In genomic region chr12:132730353-132730752, GRCh38 we compare ENCODE assay signal across 28 cellular contexts. TPM values are rescaled to one million over a fixed set of nuclear protein-coding genes. Genes with fewer than 3 reads are reported as not detected.
DNase-seq lines count a peak whose midpoint lies in the region; ATAC-seq and TF ChIP-seq lines count a peak whose summit lies in the region.
"Had no signal": no experiment of that assay in that cellular context is flagged by ENCODE, and none has a peak within 500 bp of the region (broad histone marks: within the 10 kb centered on the region; RNA-seq: fewer than 3 reads in every experiment).

No MANE protein-coding gene starts in this region.

- no peaks in the 10 kb centered on the region for H3K27me3 ChIP-seq in DND-41 (ENCODE audit: insufficient read depth, low read length, poor library complexity)
- H3K27me3 ChIP-seq in lower lobe of right lung (ENCODE audit: low read depth) = no peaks in the 10 kb centered on the region
- H3K27me3 ChIP-seq: breast epithelium, esophagus squamous epithelium, gastrocnemius medialis, left lung, pancreas, right atrium auricular region, transverse colon had no signal

- no peak overlapping the region for H3K4me3 Mint-ChIP-seq in activated CD4-positive, alpha-beta T cell treated with anti-CD3 and anti-CD28 coated beads, Interleukin-2, amount 10 ng/mL, durations not matched to agents 24 days and 14 days
- no peak overlapping the region for H3K4me3 Mint-ChIP-seq in activated T-helper 17 cell treated with anti-CD3 and anti-CD28 coated beads, Interleukin-2, amount 50 U/mL, for 72 hours
- H3K4me3 Mint-ChIP-seq: activated T-helper 1 cell treated with anti-CD3 and anti-CD28 coated beads, Interleukin-12 subunit alpha, Interleukin-12 subunit beta, Interleukin-2, Interleukin-4 antibody, amounts not matched to agents 30 ng/mL and 10 ng/mL and 1 ng/mL, durations not matched to agents 14 hours and 24 hours and 36 hours; CD4-positive, alpha-beta T cell; immature natural killer cell; mesothelial cell of epicardium; natural killer cell had no signal

- H3K27me3 Mint-ChIP-seq in activated CD4-positive, alpha-beta T cell treated with anti-CD3 and anti-CD28 coated beads, Interleukin-2, amount 10 ng/mL, durations not matched to agents 24 days and 14 days = no peaks in the 10 kb centered on the region
- H3K27me3 Mint-ChIP-seq in activated T-helper 17 cell treated with anti-CD3 and anti-CD28 coated beads, Interleukin-2, amount 50 U/mL, for 72 hours = no peaks in the 10 kb centered on the region
- H3K27me3 Mint-ChIP-seq: CD4-positive, alpha-beta T cell; IgD-negative memory B cell had no signal

- peaks cover 4% of the 10 kb centered on the region for H3K4me1 Mint-ChIP-seq in activated CD4-positive, alpha-beta T cell treated with anti-CD3 and anti-CD28 coated beads, Interleukin-2, amount 10 ng/mL, durations not matched to agents 24 days and 14 days
- peaks cover 13% of the 10 kb centered on the region for H3K4me1 Mint-ChIP-seq in activated T-helper 17 cell treated with anti-CD3 and anti-CD28 coated beads, Interleukin-2, amount 50 U/mL, for 72 hours
- H3K4me1 Mint-ChIP-seq: mesothelial cell of epicardium had no signal

- peaks cover 96% of the 10 kb centered on the region for H3K36me3 ChIP-seq in DND-41 (ENCODE audit: insufficient read depth, low read length)
- peaks cover 84% of the 10 kb centered on the region for H3K36me3 ChIP-seq in lower lobe of right lung
- H3K36me3 ChIP-seq: breast epithelium had no signal

- no peaks in the 10 kb centered on the region for H3K4me1 ChIP-seq in DND-41 (ENCODE audit: insufficient read depth, low read length)
- H3K4me1 ChIP-seq in lower lobe of right lung = no peaks in the 10 kb centered on the region
- H3K4me1 ChIP-seq: breast epithelium, esophagus squamous epithelium, gastrocnemius medialis, left lung, pancreas, right atrium auricular region, transverse colon had no signal

- no peaks in the 10 kb centered on the region for H3K9me3 Mint-ChIP-seq in activated CD4-positive, alpha-beta T cell treated with anti-CD3 and anti-CD28 coated beads, Interleukin-2, amount 10 ng/mL, durations not matched to agents 24 days and 14 days
- H3K9me3 Mint-ChIP-seq in activated T-helper 17 cell treated with anti-CD3 and anti-CD28 coated beads, Interleukin-2, amount 50 U/mL, for 72 hours = no peaks in the 10 kb centered on the region
- H3K9me3 Mint-ChIP-seq: CD4-positive, alpha-beta T cell; immature natural killer cell; mesothelial cell of epicardium; natural killer cell had no signal

- H3K27ac Mint-ChIP-seq in activated CD4-positive, alpha-beta T cell treated with anti-CD3 and anti-CD28 coated beads, Interleukin-2, amount 10 ng/mL, durations not matched to agents 24 days and 14 days = peak overlapping the region; percentile 45
- peak overlapping the region; percentile 46 for H3K27ac Mint-ChIP-seq in activated T-helper 17 cell treated with anti-CD3 and anti-CD28 coated beads, Interleukin-2, amount 50 U/mL, for 72 hours
- H3K27ac Mint-ChIP-seq: CD4-positive, alpha-beta T cell; IgD-negative memory B cell; mesothelial cell of epicardium had no signal

- ATAC-seq in DND-41 (ENCODE audit: insufficient read depth, low read depth) (peak; percentile 6; the same call in 1 of the 3 replicates), lower lobe of right lung (no peak), HG03135 (IDR thresholded peaks at IDR 0.05; ENCODE audit: unreplicated experiment) (no peak), GM19023 (IDR thresholded peaks at IDR 0.05; ENCODE audit: unreplicated experiment) (no peak)
- ATAC-seq in activated T-helper 17 cell treated with anti-CD3 and anti-CD28 coated beads, Interleukin-2, amount 50 U/mL, for 72 hours (replicated peaks) = no peak
- ATAC-seq: gastrocnemius medialis, left lung, natural killer cell had no signal

- H3K4me2 ChIP-seq in DND-41 (ENCODE audit: insufficient read depth, low read length) = no peak overlapping the region

- peaks cover 83% of the 10 kb centered on the region for H3K36me3 Mint-ChIP-seq in activated CD4-positive, alpha-beta T cell treated with anti-CD3 and anti-CD28 coated beads, Interleukin-2, amount 10 ng/mL, durations not matched to agents 24 days and 14 days (ENCODE audit: low read depth)
- H3K36me3 Mint-ChIP-seq in activated T-helper 17 cell treated with anti-CD3 and anti-CD28 coated beads, Interleukin-2, amount 50 U/mL, for 72 hours (ENCODE audit: low read depth) = peaks cover 100% of the 10 kb centered on the region

- TF ChIP-seq CTCF in DND-41 (IDR thresholded peaks at IDR 0.05; ENCODE audit: borderline replicate concordance, extremely low read depth, low read length, poor library complexity, severe bottlenecking) = no peak
- TF ChIP-seq CTCF in lower lobe of right lung (IDR thresholded peaks at IDR 0.05) = no peak

- H2AFZ ChIP-seq in DND-41 (ENCODE audit: low read depth, low read length) = no peak overlapping the region

- no peak for DNase-seq in activated CD4-positive, alpha-beta T cell treated with anti-CD3 and anti-CD28 coated beads, Interleukin-2, amount 10 ng/mL, durations not matched to agents 24 days and 14 days
- DNase-seq in activated CD4-positive, alpha-beta T cell treated with anti-CD3 and anti-CD28 coated beads, Interleukin-2, amount 50 U/mL, for 4 hours = no peak
- DNase-seq in DND-41 (no peak), lower lobe of right lung (peak; percentile 4), NCI-H1694 (lab: John Stamatoyannopoulos, UW) (no peak)
- DNase-seq: 8988T; activated CD4-positive, alpha-beta T cell treated with anti-CD3 and anti-CD28 coated beads for 1 hour; CD4-positive, alpha-beta T cell; esophagus squamous epithelium; gastrocnemius medialis; hippocampal formation; immature natural killer cell; natural killer cell; NCI-H2081; NCI-H345; pancreas; stimulated activated CD4-positive, alpha-beta T cell treated with anti-CD3 and anti-CD28 coated beads, Interleukin-12 subunit alpha, Interleukin-12 subunit beta, amount 100 ng/mL, for 4 hours; transverse colon had no signal

- H3K79me2 ChIP-seq in DND-41 (ENCODE audit: insufficient read depth, low read length) = peaks cover 7% of the 10 kb centered on the region

- no peaks in the 10 kb centered on the region for H3K9me3 ChIP-seq in DND-41 (ENCODE audit: insufficient read depth, low read length, severe bottlenecking)
- no peaks in the 10 kb centered on the region for H3K9me3 ChIP-seq in lower lobe of right lung
- H3K9me3 ChIP-seq: breast epithelium, esophagus squamous epithelium, gastrocnemius medialis, left lung, pancreas, right atrium auricular region, transverse colon had no signal

- intact Hi-C loops in activated CD4-positive, alpha-beta T cell treated with anti-CD3 and anti-CD28 coated beads, Interleukin-2, amount 10 ng/mL, durations not matched to agents 24 days and 14 days (cut with micrococcal nuclease) = no loop called here
- intact Hi-C loops in lower lobe of right lung (cut with DNase I) = no loop called here

- H3K9ac ChIP-seq in DND-41 (ENCODE audit: low read depth, low read length) = no peak overlapping the region

- peaks cover 33% of the 10 kb centered on the region for H4K20me1 ChIP-seq in DND-41 (ENCODE audit: insufficient read depth, low read length)

- H3K27ac ChIP-seq in DND-41 (ENCODE audit: low read length) (no peak overlapping the region), lower lobe of right lung (no peak overlapping the region)
- H3K27ac ChIP-seq: breast epithelium, coronary artery, esophagus squamous epithelium, gastrocnemius medialis, left lung, pancreas, right atrium auricular region, transverse colon had no signal

- H3K4me3 ChIP-seq in DND-41 (ENCODE audit: low read depth in 1 of 2, low read length in 2 of 2) = no peak overlapping the region
- no peak overlapping the region for H3K4me3 ChIP-seq in lower lobe of right lung
- H3K4me3 ChIP-seq: breast epithelium, coronary artery, esophagus squamous epithelium, gastrocnemius medialis, left lung, pancreas, right atrium auricular region, transverse colon had no signal

RNA-seq across cellular contexts. Expression of gene PGAM5, which starts 19.7 kb away (rescaled TPM):
- 104 and 110 TPM in 2 replicates for total RNA-seq in activated CD4-positive, alpha-beta T cell treated with anti-CD3 and anti-CD28 coated beads, Interleukin-2, amount 10 ng/mL, durations not matched to agents 24 days and 14 days
- total RNA-seq in activated T-helper 17 cell treated with anti-CD3 and anti-CD28 coated beads, Interleukin-2, amount 50 U/mL, for 72 hours = 10 to 100 TPM; 38.4 to 94.7 TPM
- 21.7 TPM for total RNA-seq in lower lobe of right lung

RNA-seq across cellular contexts. Expression of gene ANKLE2, which starts 31.3 kb away (rescaled TPM):
- 137 and 155 TPM in 2 replicates for total RNA-seq in activated CD4-positive, alpha-beta T cell treated with anti-CD3 and anti-CD28 coated beads, Interleukin-2, amount 10 ng/mL, durations not matched to agents 24 days and 14 days
- total RNA-seq in activated T-helper 17 cell treated with anti-CD3 and anti-CD28 coated beads, Interleukin-2, amount 50 U/mL, for 72 hours = 100 to 1,000 TPM; 118 to 160 TPM
- 49.6 TPM for total RNA-seq in lower lobe of right lung

RNA-seq across cellular contexts. Expression of gene PXMP2, which starts 43.0 kb away (rescaled TPM):
- total RNA-seq in activated CD4-positive, alpha-beta T cell treated with anti-CD3 and anti-CD28 coated beads, Interleukin-2, amount 10 ng/mL, durations not matched to agents 24 days and 14 days = 24.4 and 24.6 TPM in 2 replicates
- total RNA-seq in activated T-helper 17 cell treated with anti-CD3 and anti-CD28 coated beads, Interleukin-2, amount 50 U/mL, for 72 hours = 1 to 10 TPM; 7.1 to 8.1 TPM
- total RNA-seq in lower lobe of right lung = 16.9 TPM

RNA-seq across cellular contexts. Expression of gene POLE, which starts 43.2 kb away (rescaled TPM):
- 171 and 180 TPM in 2 replicates for total RNA-seq in activated CD4-positive, alpha-beta T cell treated with anti-CD3 and anti-CD28 coated beads, Interleukin-2, amount 10 ng/mL, durations not matched to agents 24 days and 14 days
- 100 to 1,000 TPM; 125 to 154 TPM for total RNA-seq in activated T-helper 17 cell treated with anti-CD3 and anti-CD28 coated beads, Interleukin-2, amount 50 U/mL, for 72 hours
- 28.0 TPM for total RNA-seq in lower lobe of right lung
